Comparison of ENCODE assay signal across 8 cellular contexts in genomic region chr1:31643976-31644559, GRCh38. TPM values are rescaled to one million over a fixed set of nuclear protein-coding genes. Genes with fewer than 3 reads are reported as not detected.
DNase-seq lines count a peak whose midpoint lies in the region; ATAC-seq and TF ChIP-seq lines count a peak whose summit lies in the region.

No MANE protein-coding gene starts in this region.

- H3K27me3 ChIP-seq in iPS-15b (ENCODE audit: control insufficient read depth, insufficient read depth, low read length), result no peaks in the 10 kb centered on the region
- no peaks in the 10 kb centered on the region for H3K27me3 ChIP-seq in stomach

- H3K4me3 Mint-ChIP-seq in activated T-cell treated with anti-CD3 and anti-CD28 coated beads, Interleukin-2, amount 50 U/mL, for 4 hours, result peak overlapping the region; percentile 99
- H3K4me3 Mint-ChIP-seq in activated CD4-positive, alpha-beta memory T cell treated with anti-CD3 and anti-CD28 coated beads for 36 hours, result peak overlapping the region; percentile 100

- CTCF ChIA-PET in activated CD4-positive, alpha-beta memory T cell treated with anti-CD3 and anti-CD28 coated beads for 36 hours (lab: Charles Lee), result interaction anchor here (0.9 to 1.9 kb wide), 9 partner anchors 9 to 348 kb away, joined by 3 to 16 read pairs (median 4); partner anchors contain the start of genes SNRNP40 and ZCCHC17

- peak; percentile 53 to 59 for ATAC-seq in activated T-cell treated with anti-CD3 and anti-CD28 coated beads, Interleukin-2, amount 50 U/mL, for 4 hours

- H3K9me3 Mint-ChIP-seq in activated T-cell treated with anti-CD3 and anti-CD28 coated beads, Interleukin-2, amount 50 U/mL, for 4 hours, result peaks cover 3% of the 10 kb centered on the region
- H3K9me3 Mint-ChIP-seq in activated CD4-positive, alpha-beta memory T cell treated with anti-CD3 and anti-CD28 coated beads for 36 hours, result peaks cover 2% of the 10 kb centered on the region

- intact Hi-C loops in activated CD4-positive, alpha-beta memory T cell treated with anti-CD3 and anti-CD28 coated beads for 36 hours (cut with micrococcal nuclease), result no loop called here
- intact Hi-C loops in stomach (cut with DNase I; ENCODE audit: low total_unique reads), result no loop called here

- 4 to 8% (median 6%) methylated on average over 12 to 18 of the region's 18 CpGs for WGBS in stomach, 5 donors

- no peaks in the 10 kb centered on the region for H3K9me3 ChIP-seq in iPS-15b (ENCODE audit: control insufficient read depth, insufficient read depth, low read length)
- no peaks in the 10 kb centered on the region for H3K9me3 ChIP-seq in stomach

- no peaks in the 10 kb centered on the region for H3K36me3 Mint-ChIP-seq in activated T-cell treated with anti-CD3 and anti-CD28 coated beads, Interleukin-2, amount 50 U/mL, for 4 hours (ENCODE audit: insufficient read depth)
- H3K36me3 Mint-ChIP-seq in activated CD4-positive, alpha-beta memory T cell treated with anti-CD3 and anti-CD28 coated beads for 36 hours, result peaks cover 3% of the 10 kb centered on the region

- peak overlapping the region; percentile 100 for H3K27ac Mint-ChIP-seq in activated CD4-positive, alpha-beta memory T cell treated with anti-CD3 and anti-CD28 coated beads for 36 hours

- no peak for TF ChIP-seq EP300 in stomach (IDR thresholded peaks at IDR 0.05)

- H3K27me3 Mint-ChIP-seq in activated T-cell treated with anti-CD3 and anti-CD28 coated beads, Interleukin-2, amount 50 U/mL, for 4 hours (ENCODE audit: low read depth), result no peaks in the 10 kb centered on the region
- H3K27me3 Mint-ChIP-seq in activated CD4-positive, alpha-beta memory T cell treated with anti-CD3 and anti-CD28 coated beads for 36 hours, result no peaks in the 10 kb centered on the region

- DNase-seq in activated T-cell treated with anti-CD3 and anti-CD28 coated beads, Interleukin-2, amount 50 U/mL, for 4 hours, result no peak
- no peak for DNase-seq in activated T-cell treated with anti-CD3 and anti-CD28 coated beads, Interleukin-2, amount 50 U/mL, for 1 hour
- DNase-seq in activated CD4-positive, alpha-beta memory T cell treated with anti-CD3 and anti-CD28 coated beads for 36 hours, result no peak
- DNase-seq in stomach (no peak), NCI-H345 treated with DMSO at 0.1 percent for 48 hours (lab: John Stamatoyannopoulos, UW; ENCODE audit: unreplicated experiment) (no peak), medulla oblongata (ENCODE audit: extremely low spot score) (no peak), NCI-H345 (lab: John Stamatoyannopoulos, UW) (no peak)

- POLR2A ChIA-PET in activated CD4-positive, alpha-beta memory T cell treated with anti-CD3 and anti-CD28 coated beads for 36 hours (lab: Charles Lee), result interaction anchor here (0.7 to 1.6 kb wide), 5 partner anchors 9 to 464 kb away, joined by 3 to 7 read pairs (median 5); partner anchors contain the start of genes KPNA6, SNRNP40 and ZCCHC17

- H3K9ac ChIP-seq in iPS-15b (ENCODE audit: low read depth, low read length), result peak overlapping the region; percentile 97

- peak overlapping the region; percentile 92 to 100 (median 99) for H3K27ac ChIP-seq in stomach

- peak overlapping the region; percentile 93 for H3K4me3 ChIP-seq in iPS-15b (ENCODE audit: low read depth, low read length)
- peak overlapping the region; percentile 54 to 94 (median 76) for H3K4me3 ChIP-seq in stomach

- TF ChIP-seq POLR2A in stomach (IDR thresholded peaks at IDR 0.05), result no peak

- no peak for TF ChIP-seq CTCF in stomach (IDR thresholded peaks at IDR 0.05)

- H3K4me1 ChIP-seq in iPS-15b (ENCODE audit: control insufficient read depth, insufficient read depth, low read length) (no peaks in the 10 kb centered on the region), stomach (peaks cover 22 to 58% (median 55%) of the 10 kb centered on the region in 4 donors)

- H3K36me3 ChIP-seq in iPS-15b (ENCODE audit: control insufficient read depth, insufficient read depth, low read length), result no peaks in the 10 kb centered on the region
- H3K36me3 ChIP-seq in stomach, result no peaks in the 10 kb centered on the region

- peaks cover 34% of the 10 kb centered on the region for H3K4me1 Mint-ChIP-seq in activated T-cell treated with anti-CD3 and anti-CD28 coated beads, Interleukin-2, amount 50 U/mL, for 4 hours (ENCODE audit: low read depth)
- H3K4me1 Mint-ChIP-seq in activated CD4-positive, alpha-beta memory T cell treated with anti-CD3 and anti-CD28 coated beads for 36 hours (ENCODE audit: low read depth), result peaks cover 24% of the 10 kb centered on the region

RNA-seq across cellular contexts. Expression of gene PEF1, which starts 0.6 kb away (rescaled TPM):
- 10 to 100 TPM; 67.0 to 73.9 (median 71.5) TPM for total RNA-seq in activated T-cell treated with anti-CD3 and anti-CD28 coated beads, Interleukin-2, amount 50 U/mL, for 4 hours
- total RNA-seq in activated CD4-positive, alpha-beta memory T cell treated with anti-CD3 and anti-CD28 coated beads for 36 hours, result 10 to 100 TPM; 55.3 to 56.4 TPM
- total RNA-seq in stomach, result 10 to 100 TPM; 19.7 to 91.0 (median 69.6) TPM
- 10 to 100 TPM; 54.7 to 71.9 (median 62.7) TPM for polyA plus RNA-seq in stomach

RNA-seq across cellular contexts. Expression of gene HCRTR1, which starts 26.6 kb away (rescaled TPM):
- total RNA-seq in activated T-cell treated with anti-CD3 and anti-CD28 coated beads, Interleukin-2, amount 50 U/mL, for 4 hours, result not detected
- total RNA-seq in activated CD4-positive, alpha-beta memory T cell treated with anti-CD3 and anti-CD28 coated beads for 36 hours, result not detected
- total RNA-seq in stomach, result not detected
- not detected for polyA plus RNA-seq in stomach

RNA-seq across cellular contexts. Expression of gene COL16A1, which starts 59.7 kb away (rescaled TPM):
- total RNA-seq in activated T-cell treated with anti-CD3 and anti-CD28 coated beads, Interleukin-2, amount 50 U/mL, for 4 hours, result under 1 TPM; 0.57 to 0.89 (median 0.61) TPM
- under 1 TPM; 0.12 to 0.45 TPM for total RNA-seq in activated CD4-positive, alpha-beta memory T cell treated with anti-CD3 and anti-CD28 coated beads for 36 hours
- 100 to 1,000 TPM in 3 of 5 donors, 10 to 100 TPM in 2; 64.2 to 127 (median 118) TPM for total RNA-seq in stomach
- 10 to 100 TPM; 19.8 to 27.4 (median 24.7) TPM for polyA plus RNA-seq in stomach

Comparison
In these comparisons a context has a peak if more than half of its experiments do, and no peak if none do; other contexts are left out.
1. RNA of gene COL16A1, which starts 59.7 kb away (total RNA-seq): 64.2 to 127 TPM in stomach; 0.57 to 0.89 TPM in activated T-cell treated with anti-CD3 and anti-CD28 coated beads, Interleukin-2, amount 50 U/mL, for 4 hours and 0.12 to 0.45 TPM in activated CD4-positive, alpha-beta memory T cell treated with anti-CD3 and anti-CD28 coated beads for 36 hours; every median in the first group is over 10 times any median in the second.